Comparison of ENCODE assay signal across 15 cellular contexts in genomic region chr9:128397831-128398230, GRCh38. TPM values are rescaled to one million over a fixed set of nuclear protein-coding genes. Genes with fewer than 3 reads are reported as not detected.
A peak's percentile ranks its signal among the peaks of the same experiment; 100 is the strongest.
DNase-seq lines count a peak whose midpoint lies in the region; ATAC-seq and TF ChIP-seq lines count a peak whose summit lies in the region.
"Had no signal": no experiment of that assay in that cellular context is flagged by ENCODE, and none has a peak within 500 bp of the region (broad histone marks: within the 10 kb centered on the region; RNA-seq: fewer than 3 reads in every experiment).

No MANE protein-coding gene starts in this region.

- H3K9me3 Mint-ChIP-seq in stimulated activated memory B cell treated with anti-CD40 and anti-IgM and Interleukin-4, amounts not matched to agents 10 μg/mL and 1 μg/mL and 100 μg/mL, for 72 hours: no peaks in the 10 kb centered on the region
- H3K9me3 Mint-ChIP-seq: CD4-positive, CD25-positive, alpha-beta regulatory T cell had no signal

- ATAC-seq in heart right ventricle: no peak
- no peak for ATAC-seq in Right ventricle myocardium superior (ENCODE audit: poor library complexity)
- ATAC-seq in RWPE2 (ENCODE audit: low read depth): peak; percentile 6; the same call in 1 of the 3 replicates
- ATAC-seq in stimulated activated memory B cell treated with anti-CD40 and anti-IgM and Interleukin-4, amounts not matched to agents 10 μg/mL and 1 μg/mL and 100 μg/mL, for 72 hours: peak; percentile 34
- no peak for ATAC-seq in HG02852 (IDR thresholded peaks at IDR 0.05; ENCODE audit: unreplicated experiment)

- H3K79me2 ChIP-seq in PC-9 (ENCODE audit: low read depth): no peaks in the 10 kb centered on the region

- no peak overlapping the region for H3K27ac Mint-ChIP-seq in stimulated activated memory B cell treated with anti-CD40 and anti-IgM and Interleukin-4, amounts not matched to agents 10 μg/mL and 1 μg/mL and 100 μg/mL, for 72 hours
- H3K27ac Mint-ChIP-seq: H9 had no signal

- H3K4me3 ChIP-seq in heart right ventricle (peak overlapping the region in 3 of 10 donors; percentile 3 to 22 (median 12)), RWPE2 (ENCODE audit: severe bottlenecking) (no peak overlapping the region), iPS-15b (ENCODE audit: low read depth, low read length) (peak overlapping the region; percentile 30), PC-9 (no peak overlapping the region)

- H3K4me2 ChIP-seq in PC-9: no peak overlapping the region

- H3K27ac ChIP-seq in heart right ventricle (peak overlapping the region in 7 of 10 donors; percentile 17 to 76 (median 49)), RWPE2 (ENCODE audit: poor library complexity, severe bottlenecking) (no peak overlapping the region), PC-9 (no peak overlapping the region), RWPE1 (no peak overlapping the region)

- peaks cover 7% of the 10 kb centered on the region for H3K4me1 Mint-ChIP-seq in stimulated activated memory B cell treated with anti-CD40 and anti-IgM and Interleukin-4, amounts not matched to agents 10 μg/mL and 1 μg/mL and 100 μg/mL, for 72 hours

- no TSS peak for BruUV-seq in PC-9 (replicated peaks; lab: Mats Ljungman, UMichigan)

- no peaks in the 10 kb centered on the region for H3K9me2 ChIP-seq in PC-9 (ENCODE audit: insufficient read depth)

- H3K9ac ChIP-seq in iPS-15b (ENCODE audit: low read depth, low read length): no peak overlapping the region

- DNase-seq in heart right ventricle: no peak
- no peak for DNase-seq in Right ventricle myocardium superior
- no peak for DNase-seq in RWPE2 (ENCODE audit: low spot score)
- no peak for DNase-seq in PC-9
- no peak for DNase-seq in RWPE1 (ENCODE audit: low spot score)
- DNase-seq: CD4-positive, CD25-positive, alpha-beta regulatory T cell; DMS79 treated with DMSO at 0.1 percent for 48 hours; NCI-H1436 treated with DMSO at 0.1 percent for 48 hours; NCI-H2081; NCI-H2227 treated with DMSO at 0.1 percent for 48 hours; NCI-H526 had no signal

- no peaks in the 10 kb centered on the region for H3K27me3 Mint-ChIP-seq in stimulated activated memory B cell treated with anti-CD40 and anti-IgM and Interleukin-4, amounts not matched to agents 10 μg/mL and 1 μg/mL and 100 μg/mL, for 72 hours

- 58 to 61% methylated on average over 7 of the region's 7 CpGs for WGBS in heart right ventricle, 2 donors

- POLR2A ChIA-PET in PC-9 (lab: Charles Lee; ENCODE audit: unreplicated experiment) (interaction anchor here (0.6 kb wide), 1 partner anchor 23 kb away, joined by 4 read pairs; no protein-coding TSS in a partner anchor), RWPE1 (lab: Yijun Ruan, JAX; ENCODE audit: low non-redundant PET) (no interaction called here)

- H4K20me1 ChIP-seq in PC-9 (ENCODE audit: insufficient read depth): no peaks in the 10 kb centered on the region

- no peak overlapping the region for H2AFZ ChIP-seq in PC-9

- CTCF ChIA-PET in PC-9 (lab: Charles Lee): interaction anchor here (0.6 to 0.7 kb wide), 2 partner anchors 25 to 36 kb away, joined by 3 to 6 read pairs; no protein-coding TSS in a partner anchor
- CTCF ChIA-PET in RWPE1 (lab: Yijun Ruan, JAX): interaction anchor here (0.6 kb wide), 1 partner anchor 15 kb away, joined by 4 read pairs; no protein-coding TSS in a partner anchor

- H3K9me3 ChIP-seq in heart right ventricle: no peaks in the 10 kb centered on the region
- no peaks in the 10 kb centered on the region for H3K9me3 ChIP-seq in RWPE2 (ENCODE audit: severe bottlenecking)
- H3K9me3 ChIP-seq in iPS-15b (ENCODE audit: control insufficient read depth, insufficient read depth, low read length): no peaks in the 10 kb centered on the region
- H3K9me3 ChIP-seq in PC-9 (ENCODE audit: insufficient read depth, low read depth): no peaks in the 10 kb centered on the region

- H3K36me3 ChIP-seq in heart right ventricle (peaks cover 0 to 1% (median 0%) of the 10 kb centered on the region in 9 donors), RWPE2 (ENCODE audit: low read depth) (no peaks in the 10 kb centered on the region), iPS-15b (ENCODE audit: control insufficient read depth, insufficient read depth, low read length) (no peaks in the 10 kb centered on the region), PC-9 (ENCODE audit: low read depth) (no peaks in the 10 kb centered on the region)

- intact Hi-C loops in heart right ventricle (cut with DNase I) (no loop called here), Right ventricle myocardium superior (cut with DNase I) (no loop called here), PC-9 (cut with micrococcal nuclease; ENCODE audit: unreplicated experiment) (no loop called here)

- peaks cover 6% of the 10 kb centered on the region for H3K36me3 Mint-ChIP-seq in stimulated activated memory B cell treated with anti-CD40 and anti-IgM and Interleukin-4, amounts not matched to agents 10 μg/mL and 1 μg/mL and 100 μg/mL, for 72 hours

- TF ChIP-seq CTCF in heart right ventricle (IDR thresholded peaks at IDR 0.05) (no peak), RWPE2 (IDR thresholded peaks at IDR 0.05; ENCODE audit: poor library complexity, severe bottlenecking) (no peak), PC-9 (conservative IDR thresholded peaks at IDR 0.05) (no peak), RWPE1 (conservative IDR thresholded peaks at IDR 0.05; ENCODE audit: low read depth) (no peak)

- H3K4me1 ChIP-seq in heart right ventricle (peaks cover 0 to 17% (median 12%) of the 10 kb centered on the region in 9 donors), RWPE2 (ENCODE audit: insufficient read depth, poor library complexity, severe bottlenecking) (no peaks in the 10 kb centered on the region), iPS-15b (ENCODE audit: control insufficient read depth, insufficient read depth, low read length) (peaks cover 17% of the 10 kb centered on the region), PC-9 (replicated peaks; ENCODE audit: insufficient read depth) (no peaks in the 10 kb centered on the region)

- H3K4me3 Mint-ChIP-seq in stimulated activated memory B cell treated with anti-CD40 and anti-IgM and Interleukin-4, amounts not matched to agents 10 μg/mL and 1 μg/mL and 100 μg/mL, for 72 hours: no peak overlapping the region
- H3K4me3 Mint-ChIP-seq: CD4-positive, CD25-positive, alpha-beta regulatory T cell had no signal

- H3K27me3 ChIP-seq in heart right ventricle (peaks cover 0 to 54% (median 6%) of the 10 kb centered on the region in 7 donors), RWPE2 (ENCODE audit: insufficient read depth, poor library complexity, severe bottlenecking) (peaks cover 16% of the 10 kb centered on the region), iPS-15b (ENCODE audit: control insufficient read depth, insufficient read depth, low read length) (peaks cover 91% of the 10 kb centered on the region), PC-9 (ENCODE audit: insufficient read depth, low read depth) (no peaks in the 10 kb centered on the region)

- H3F3A ChIP-seq in PC-9 (ENCODE audit: insufficient read depth, low read depth): peaks cover 9% of the 10 kb centered on the region; the same call in 1 of the 2 replicates

RNA-seq across cellular contexts. Expression of gene CERCAM, which starts 22.8 kb away (rescaled TPM):
- total RNA-seq in heart right ventricle (10 to 100 TPM in 5 of 10 donors, 1 to 10 TPM in 5; 3.5 to 30.4 (median 10.0) TPM), Right ventricle myocardium superior (7.2 TPM), PC-9 (2021) (87.2 and 111 TPM in 2 replicates)
- polyA plus RNA-seq in heart right ventricle: 10 to 100 TPM; 10.6 to 11.3 TPM
- polyA plus RNA-seq: CD4-positive, CD25-positive, alpha-beta regulatory T cell had no signal

RNA-seq across cellular contexts. Expression of gene URM1, which starts 26.7 kb away (rescaled TPM):
- total RNA-seq in heart right ventricle (10 to 100 TPM; 39.2 to 64.3 (median 51.2) TPM), Right ventricle myocardium superior (56.9 TPM), PC-9 (2021) (98.1 and 101 TPM in 2 replicates)
- 10 to 100 TPM; 18.7 to 75.7 TPM for polyA plus RNA-seq in heart right ventricle

RNA-seq across cellular contexts. Expression of gene SLC27A4, which starts 57.5 kb away (rescaled TPM):
- total RNA-seq in heart right ventricle: 10 to 100 TPM in 9 of 10 donors, 1 to 10 TPM in 1; 10.0 to 26.3 (median 15.5) TPM
- polyA plus RNA-seq in heart right ventricle: 10 to 100 TPM; 35.0 to 37.2 TPM
- 19.0 TPM for total RNA-seq in Right ventricle myocardium superior
- 27.3 and 30.4 TPM in 2 replicates for total RNA-seq in PC-9 (2021)

RNA-seq across cellular contexts. Expression of gene ODF2, which starts 58.0 kb away (rescaled TPM):
- 10 to 100 TPM; 10.9 to 17.1 (median 14.8) TPM for total RNA-seq in heart right ventricle
- 10 to 100 TPM; 13.2 to 19.7 TPM for polyA plus RNA-seq in heart right ventricle
- total RNA-seq in Right ventricle myocardium superior: 12.0 TPM
- total RNA-seq in PC-9 (2021): 49.4 and 58.2 TPM in 2 replicates

Comparison
In these comparisons a context has a peak if more than half of its experiments do, and no peak if none do; other contexts are left out.
1. ATAC-seq: peak in RWPE2 (single experiment) and stimulated activated memory B cell treated with anti-CD40 and anti-IgM and Interleukin-4, amounts not matched to agents 10 μg/mL and 1 μg/mL and 100 μg/mL, for 72 hours (single experiment); none in heart right ventricle (0 of 8), Right ventricle myocardium superior (single experiment) and HG02852 (single experiment).
2. H3K27ac ChIP-seq: peak in heart right ventricle (7 of 10); none in RWPE2 (single experiment), PC-9 (single experiment) and RWPE1 (single experiment).